28 cellular contexts compared by ENCODE assay signal in the genomic region with DNA sequence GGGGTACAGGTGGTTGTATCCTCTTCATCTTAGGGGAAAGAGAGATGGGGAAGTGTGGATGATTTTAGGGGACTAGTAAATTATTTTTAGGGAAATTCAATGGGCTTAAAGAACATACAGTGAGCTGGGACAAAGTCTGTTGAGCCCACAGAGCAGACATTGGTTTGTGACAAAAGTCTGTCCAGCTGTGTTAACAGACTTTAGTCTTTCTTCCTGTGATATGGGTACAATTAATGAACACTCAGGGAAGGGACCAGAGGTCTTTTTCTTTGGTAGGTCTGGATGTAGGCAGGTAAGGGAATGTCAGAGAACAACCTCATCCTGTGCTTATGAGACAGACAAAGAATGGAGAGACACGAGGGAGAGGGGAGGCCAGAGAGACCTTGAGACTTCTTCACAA. TPM values are rescaled to one million over a fixed set of nuclear protein-coding genes. Genes with fewer than 3 reads are reported as not detected.
"Had no signal": no experiment of that assay in that cellular context is flagged by ENCODE, and none has a peak within 500 bp of the region (broad histone marks: within the 10 kb centered on the region; RNA-seq: fewer than 3 reads in every experiment).

No MANE protein-coding gene starts in this region.

- H3K27ac ChIP-seq: coronary artery, heart left ventricle, right atrium auricular region, suprapubic skin, tibial artery, upper lobe of right lung, vagina had no signal

- H3K27me3 ChIP-seq: right atrium auricular region, upper lobe of right lung, vagina had no signal

- H3K27ac Mint-ChIP-seq: naive thymus-derived CD4-positive, alpha-beta T cell had no signal

- H3K36me3 Mint-ChIP-seq: naive thymus-derived CD4-positive, alpha-beta T cell had no signal

- H3K4me3 Mint-ChIP-seq: naive thymus-derived CD4-positive, alpha-beta T cell had no signal

- H3K4me1 ChIP-seq: vagina had no signal

- DNase-seq: effector CD8-positive, alpha-beta T cell; foreskin melanocyte; heart left ventricle; hippocampal formation; kidney glomerular epithelial cell; mammary epithelial cell; naive thymus-derived CD4-positive, alpha-beta T cell; posterior cingulate gyrus; small intestine; stimulated activated CD4-positive, alpha-beta T cell treated with anti-CD3 and anti-CD28 coated beads, Interleukin-12 subunit alpha, Interleukin-12 subunit beta, amount 100 ng/mL, for 4 hours; stimulated activated naive CD4-positive, alpha-beta T cell treated with Interleukin-2 at 50 U/mL for 16 hours; tibial artery; upper lobe of right lung had no signal

- H3K4me3 ChIP-seq: coronary artery, heart left ventricle, right atrium auricular region, suprapubic skin, tibial artery, upper lobe of right lung, vagina had no signal

- H3K36me3 ChIP-seq: heart left ventricle, right atrium auricular region, suprapubic skin, tibial artery, upper lobe of right lung, vagina had no signal

- FAIRE-seq: islet of Langerhans, small intestine had no signal

- H3K9me3 Mint-ChIP-seq: naive thymus-derived CD4-positive, alpha-beta T cell had no signal

- H3K9me3 ChIP-seq: heart left ventricle, right atrium auricular region, suprapubic skin, tibial artery, upper lobe of right lung, vagina had no signal

- ATAC-seq: heart left ventricle; left lobe of liver; naive thymus-derived CD4-positive, alpha-beta T cell; upper lobe of right lung had no signal

RNA-seq across cellular contexts. Expression of a gene that starts 2.0 kb away (rescaled TPM):
- total RNA-seq: dermis microvascular lymphatic vessel endothelial cell; glomerular endothelial cell; heart left ventricle; left lobe of liver; lower leg skin; mammary epithelial cell; mesenteric fat pad; mononuclear cell; naive thymus-derived CD4-positive, alpha-beta T cell; osteocyte; pulmonary artery endothelial cell; right atrium auricular region; suprapubic skin; upper lobe of right lung; vagina had no signal
- polyA plus RNA-seq: esophagus; heart left ventricle; mammary epithelial cell; naive thymus-derived CD4-positive, alpha-beta T cell; neural cell; small intestine had no signal
